In the genomic region with DNA sequence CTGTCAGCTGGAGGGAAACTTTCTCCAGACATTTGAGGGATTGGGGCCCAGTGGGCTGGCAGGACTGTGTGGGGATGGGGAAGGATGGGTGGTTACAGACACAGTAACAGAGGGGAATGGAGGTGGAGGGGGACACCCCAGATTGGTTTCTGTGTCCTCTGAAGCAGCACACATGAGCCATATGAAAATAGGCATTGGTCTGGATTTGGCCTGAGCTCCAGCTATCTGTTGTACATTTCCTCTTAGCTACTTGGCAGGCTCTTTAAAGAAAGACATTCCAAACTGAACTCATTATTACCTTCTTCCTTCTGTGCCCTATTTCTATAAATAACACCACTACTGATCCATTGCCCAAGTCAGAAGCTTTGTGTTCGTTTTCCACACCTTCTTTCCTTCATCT, we compare ENCODE assay signal across 24 cellular contexts.
DNase-seq lines count a peak whose midpoint lies in the region; ATAC-seq and TF ChIP-seq lines count a peak whose summit lies in the region.
"Had no signal": no experiment of that assay in that cellular context is flagged by ENCODE, and none has a peak within 500 bp of the region (broad histone marks: within the 10 kb centered on the region; RNA-seq: fewer than 3 reads in every experiment).

No MANE protein-coding gene starts in this region.

- TF ChIP-seq CTCF in C4-2B (conservative IDR thresholded peaks at IDR 0.05) (no peak), upper lobe of right lung (IDR thresholded peaks at IDR 0.05) (no peak)

- no peak for ATAC-seq in activated CD4-positive, alpha-beta T cell treated with anti-CD3 and anti-CD28 coated beads for 36 hours
- no peak for ATAC-seq in upper lobe of right lung
- ATAC-seq: HepG2 had no signal

- peak overlapping the region; percentile 20; the same call in 1 of the 2 replicates for H3K27ac ChIP-seq in C4-2B
- H3K27ac ChIP-seq in upper lobe of right lung: no peak overlapping the region
- no peak overlapping the region for H3K27ac ChIP-seq in caudate nucleus (ENCODE audit: low read depth, low read length)
- H3K27ac ChIP-seq: BLaER1, HL-60, Peyer's patch had no signal

- no peaks in the 10 kb centered on the region for H3K4me1 ChIP-seq in upper lobe of right lung
- H3K4me1 ChIP-seq: Caco-2, Peyer's patch had no signal

- H3K9me3 Mint-ChIP-seq in activated CD4-positive, alpha-beta T cell treated with anti-CD3 and anti-CD28 coated beads for 36 hours (ENCODE audit: low read depth): no peaks in the 10 kb centered on the region

- no peaks in the 10 kb centered on the region for H3K36me3 ChIP-seq in upper lobe of right lung
- H3K36me3 ChIP-seq: BLaER1, Peyer's patch, SJSA1 had no signal

- intact Hi-C loops in activated CD4-positive, alpha-beta T cell treated with anti-CD3 and anti-CD28 coated beads for 36 hours (cut with DNase I, micrococcal nuclease): no loop called here
- intact Hi-C loops in upper lobe of right lung (cut with DNase I): no loop called here

- no peaks in the 10 kb centered on the region for H3K4me1 Mint-ChIP-seq in activated CD4-positive, alpha-beta T cell treated with anti-CD3 and anti-CD28 coated beads for 36 hours
- H3K4me1 Mint-ChIP-seq: CD4-positive, alpha-beta memory T cell had no signal

- no peaks in the 10 kb centered on the region for H3K27me3 Mint-ChIP-seq in activated CD4-positive, alpha-beta T cell treated with anti-CD3 and anti-CD28 coated beads for 36 hours
- H3K27me3 Mint-ChIP-seq: CD4-positive, alpha-beta memory T cell had no signal

- CTCF ChIA-PET in activated CD4-positive, alpha-beta T cell treated with anti-CD3 and anti-CD28 coated beads for 36 hours (lab: Charles Lee): no interaction called here

- no peak overlapping the region for H3K4me3 ChIP-seq in upper lobe of right lung
- H3K4me3 ChIP-seq: BLaER1, Peyer's patch, SJSA1 had no signal

- H3K27ac Mint-ChIP-seq in activated CD4-positive, alpha-beta T cell treated with anti-CD3 and anti-CD28 coated beads for 36 hours: no peak overlapping the region
- H3K27ac Mint-ChIP-seq: CD4-positive, alpha-beta memory T cell had no signal

- no peaks in the 10 kb centered on the region for H3K27me3 ChIP-seq in upper lobe of right lung
- H3K27me3 ChIP-seq: BLaER1, Peyer's patch, SJSA1 had no signal

- POLR2A ChIA-PET in activated CD4-positive, alpha-beta T cell treated with anti-CD3 and anti-CD28 coated beads for 36 hours (lab: Charles Lee): no interaction called here

- H3K36me3 Mint-ChIP-seq in activated CD4-positive, alpha-beta T cell treated with anti-CD3 and anti-CD28 coated beads for 36 hours (ENCODE audit: low read depth): no peaks in the 10 kb centered on the region
- H3K36me3 Mint-ChIP-seq: CD4-positive, alpha-beta memory T cell had no signal

- no peak overlapping the region for H3K4me3 Mint-ChIP-seq in activated CD4-positive, alpha-beta T cell treated with anti-CD3 and anti-CD28 coated beads for 36 hours
- H3K4me3 Mint-ChIP-seq: CD4-positive, alpha-beta memory T cell had no signal

- H3K9me3 ChIP-seq in upper lobe of right lung: no peaks in the 10 kb centered on the region
- H3K9me3 ChIP-seq: BLaER1, Caco-2, Peyer's patch, SJSA1 had no signal

- DNase-seq in AG08395 (ENCODE audit: low spot score): peak; percentile 14
- peak; percentile 14 for DNase-seq in astrocyte of the hippocampus (ENCODE audit: low read depth, low spot score)
- DNase-seq in fibroblast of peridontal ligament (ENCODE audit: extremely low read depth): peak; percentile 31
- DNase-seq in activated CD4-positive, alpha-beta T cell treated with anti-CD3 and anti-CD28 coated beads for 36 hours: no peak
- DNase-seq in stimulated activated CD4-positive, alpha-beta T cell treated with anti-CD3 and anti-CD28 coated beads, Interleukin-4, amount 100 ng/mL, for 24 hours: no peak
- DNase-seq in upper lobe of right lung: no peak
- no peak for DNase-seq in caudate nucleus (lab: John Stamatoyannopoulos, UW)
- DNase-seq: Caco-2; CD4-positive, alpha-beta memory T cell; DMS 273 treated with DMSO at 0.1 percent for 48 hours; DMS79 treated with DMSO at 0.1 percent for 48 hours; H7; KBM-7; NCI-H1105; NCI-H146; NCI-H2029 treated with DMSO at 0.1 percent for 48 hours; NCI-H345; NCI-H526; Peyer's patch had no signal

Comparison
In these comparisons a context has a peak if more than half of its experiments do, and no peak if none do; other contexts are left out.
1. DNase-seq: peak in AG08395 (single experiment), astrocyte of the hippocampus (single experiment) and fibroblast of peridontal ligament (single experiment); none in activated CD4-positive, alpha-beta T cell treated with anti-CD3 and anti-CD28 coated beads for 36 hours (single experiment), stimulated activated CD4-positive, alpha-beta T cell treated with anti-CD3 and anti-CD28 coated beads, Interleukin-4, amount 100 ng/mL, for 24 hours (single experiment), upper lobe of right lung (single experiment) and caudate nucleus (0 of 61).